In genomic region chr7:2122651-2123050, GRCh38 we compare ENCODE assay signal across 24 cellular contexts.
A peak's percentile ranks its signal among the peaks of the same experiment; 100 is the strongest.
DNase-seq lines count a peak whose midpoint lies in the region; ATAC-seq, FAIRE-seq and TF ChIP-seq lines count a peak whose summit lies in the region.
"Had no signal": no experiment of that assay in that cellular context is flagged by ENCODE, and none has a peak within 500 bp of the region (broad histone marks: within the 10 kb centered on the region; RNA-seq: fewer than 3 reads in every experiment).

No MANE protein-coding gene starts in this region.

- POLR2A ChIA-PET in activated CD8-positive, alpha-beta T cell treated with anti-CD3 and anti-CD28 coated beads for 36 hours (lab: Charles Lee): no interaction called here

- H3K9ac ChIP-seq in BLaER1: no peak overlapping the region

- CTCF ChIA-PET in activated CD8-positive, alpha-beta T cell treated with anti-CD3 and anti-CD28 coated beads for 36 hours (lab: Charles Lee): no interaction called here

- H3K36me3 ChIP-seq in BLaER1: no peaks in the 10 kb centered on the region

- peaks cover 22% of the 10 kb centered on the region for H3K4me1 Mint-ChIP-seq in activated CD8-positive, alpha-beta T cell treated with anti-CD3 and anti-CD28 coated beads for 36 hours (ENCODE audit: low read depth)

- intact Hi-C loops in activated CD8-positive, alpha-beta T cell treated with anti-CD3 and anti-CD28 coated beads for 36 hours (cut with micrococcal nuclease): no loop called here

- H3K27me3 ChIP-seq in BLaER1: no peaks in the 10 kb centered on the region
- H3K27me3 ChIP-seq: BE2C had no signal

- no peaks in the 10 kb centered on the region for H3K9me3 Mint-ChIP-seq in activated CD8-positive, alpha-beta T cell treated with anti-CD3 and anti-CD28 coated beads for 36 hours
- H3K9me3 Mint-ChIP-seq: CD4-positive, alpha-beta T cell; CD8-positive, alpha-beta memory T cell had no signal

- H3K4me3 ChIP-seq in BLaER1: no peak overlapping the region
- H3K4me3 ChIP-seq: A549 had no signal

- peak; percentile 23 for FAIRE-seq in urothelium cell line (lab: Jason Lieb, UNC)
- FAIRE-seq: A549, GM12891, GM18507 had no signal

- no peak overlapping the region for H3K4me3 Mint-ChIP-seq in activated CD8-positive, alpha-beta T cell treated with anti-CD3 and anti-CD28 coated beads for 36 hours
- H3K4me3 Mint-ChIP-seq: CD14-positive monocyte; CD4-positive, alpha-beta T cell; CD8-positive, alpha-beta memory T cell had no signal

- H3K27ac Mint-ChIP-seq in activated CD8-positive, alpha-beta T cell treated with anti-CD3 and anti-CD28 coated beads for 36 hours: no peak overlapping the region
- H3K27ac Mint-ChIP-seq: CD4-positive, alpha-beta T cell had no signal

- no peaks in the 10 kb centered on the region for H3K27me3 Mint-ChIP-seq in activated CD8-positive, alpha-beta T cell treated with anti-CD3 and anti-CD28 coated beads for 36 hours
- H3K27me3 Mint-ChIP-seq: CD4-positive, alpha-beta T cell had no signal

- peak; percentile 32 for DNase-seq in COLO668 (lab: John Stamatoyannopoulos, UW; ENCODE audit: unreplicated experiment)
- DNase-seq in urothelium cell line (ENCODE audit: low spot score): no peak
- DNase-seq in LoVo (ENCODE audit: low spot score): no peak
- DNase-seq in activated CD8-positive, alpha-beta T cell treated with anti-CD3 and anti-CD28 coated beads for 36 hours: no peak
- DNase-seq: 8988T; ACHN; AML-193; BE2C; Calu3; CD4-positive, alpha-beta T cell; CD8-positive, alpha-beta memory T cell; COR-L47; DMS53; DMS79 treated with DMSO at 0.1 percent for 48 hours; GF-D8; GOT3; HCEC 1CT had no signal

- TF ChIP-seq CTCF in VCaP (conservative IDR thresholded peaks at IDR 0.05): no peak
- TF ChIP-seq CTCF in activated CD8-positive, alpha-beta T cell treated with anti-CD3 and anti-CD28 coated beads for 36 hours (IDR thresholded peaks at IDR 0.05): no peak

- H3K4me2 ChIP-seq in BLaER1: peak overlapping the region; percentile 94
- H3K4me2 ChIP-seq: A549 had no signal

- no peaks in the 10 kb centered on the region for H3K9me3 ChIP-seq in BLaER1
- H3K9me3 ChIP-seq: A549, BE2C had no signal

- H3K27ac ChIP-seq in BLaER1 (no peak overlapping the region), VCaP (peak overlapping the region; percentile 71; the same call in 1 of the 2 replicates)
- H3K27ac ChIP-seq: A549 had no signal

- no peak for ATAC-seq in activated CD8-positive, alpha-beta T cell treated with anti-CD3 and anti-CD28 coated beads for 36 hours
- ATAC-seq in GM21390 (IDR thresholded peaks at IDR 0.05; ENCODE audit: unreplicated experiment): no peak
- ATAC-seq: A549 had no signal

- H3K36me3 Mint-ChIP-seq in activated CD8-positive, alpha-beta T cell treated with anti-CD3 and anti-CD28 coated beads for 36 hours (ENCODE audit: low read depth): no peaks in the 10 kb centered on the region

- peaks cover 35% of the 10 kb centered on the region for H4K20me1 ChIP-seq in BLaER1

- peaks cover 100% of the 10 kb centered on the region for H3K4me1 ChIP-seq in BLaER1
- H3K4me1 ChIP-seq: A549 had no signal
